1 cellular context compared by ENCODE assay signal in the genomic region with DNA sequence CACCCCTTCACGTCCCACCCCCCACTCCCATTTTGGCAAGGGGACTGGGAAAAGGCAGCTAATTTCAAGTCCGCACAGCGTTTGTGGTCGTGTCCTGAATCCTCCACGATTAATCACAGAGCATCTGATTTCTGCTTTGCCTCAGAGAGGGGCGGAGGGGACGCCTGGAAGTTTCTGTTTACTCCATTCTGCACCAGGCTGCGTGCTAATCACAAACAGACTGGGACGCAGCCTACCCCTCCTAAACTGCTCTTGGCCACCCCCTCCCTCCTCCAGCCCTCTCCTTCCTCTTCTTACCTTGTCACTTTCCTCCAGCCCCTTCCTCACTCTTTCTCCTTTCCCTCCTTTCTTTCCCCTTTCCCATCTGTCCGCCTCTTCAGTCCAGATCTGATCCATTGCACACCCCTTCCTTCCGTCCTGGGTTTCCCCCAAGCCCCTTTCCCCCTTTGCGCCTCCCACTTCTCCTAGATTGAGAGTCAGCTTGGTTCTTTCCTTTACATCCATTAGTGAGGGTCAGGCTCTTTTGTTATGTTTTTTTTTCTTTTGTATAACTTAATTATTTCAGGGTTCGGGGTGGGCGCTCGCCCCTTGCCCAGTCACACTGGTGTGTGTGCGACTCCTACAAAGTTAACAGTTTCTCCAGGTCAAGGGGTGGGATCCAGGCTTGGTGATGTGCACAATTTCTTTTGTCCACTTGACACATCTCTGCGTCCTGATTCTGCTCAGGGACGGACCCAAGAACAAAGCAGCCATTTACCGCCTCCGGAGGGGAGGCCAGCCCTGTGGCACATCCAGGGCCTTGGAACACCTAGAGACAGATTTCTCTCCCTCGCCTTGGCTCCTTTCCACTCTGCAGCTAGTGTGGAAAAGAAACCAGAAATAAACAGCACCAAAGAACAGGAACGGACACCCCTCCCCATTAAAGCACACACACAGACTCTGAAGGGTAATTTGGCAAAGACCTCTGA.
A peak's percentile ranks its signal among the peaks of the same experiment; 100 is the strongest.
TF ChIP-seq lines count a peak whose summit lies in the region.

No MANE protein-coding gene starts in this region.

TF ChIP-seq in K562, 482 proteins besides CTCF, POLR2A, EP300 and RAD21 (continued from another document):
- TF ChIP-seq, protein P1, sequence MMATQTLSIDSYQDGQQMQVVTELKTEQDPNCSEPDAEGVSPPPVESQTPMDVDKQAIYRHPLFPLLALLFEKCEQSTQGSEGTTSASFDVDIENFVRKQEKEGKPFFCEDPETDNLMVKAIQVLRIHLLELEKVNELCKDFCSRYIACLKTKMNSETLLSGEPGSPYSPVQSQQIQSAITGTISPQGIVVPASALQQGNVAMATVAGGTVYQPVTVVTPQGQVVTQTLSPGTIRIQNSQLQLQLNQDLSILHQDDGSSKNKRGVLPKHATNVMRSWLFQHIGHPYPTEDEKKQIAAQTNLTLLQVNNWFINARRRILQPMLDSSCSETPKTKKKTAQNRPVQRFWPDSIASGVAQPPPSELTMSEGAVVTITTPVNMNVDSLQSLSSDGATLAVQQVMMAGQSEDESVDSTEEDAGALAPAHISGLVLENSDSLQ (IDR thresholded peaks at IDR 0.05): peak; percentile 51
TF ChIP-seq in K562: peak in this region for 67.
